ENCODE assay signal across 10 cellular contexts in the genomic region with DNA sequence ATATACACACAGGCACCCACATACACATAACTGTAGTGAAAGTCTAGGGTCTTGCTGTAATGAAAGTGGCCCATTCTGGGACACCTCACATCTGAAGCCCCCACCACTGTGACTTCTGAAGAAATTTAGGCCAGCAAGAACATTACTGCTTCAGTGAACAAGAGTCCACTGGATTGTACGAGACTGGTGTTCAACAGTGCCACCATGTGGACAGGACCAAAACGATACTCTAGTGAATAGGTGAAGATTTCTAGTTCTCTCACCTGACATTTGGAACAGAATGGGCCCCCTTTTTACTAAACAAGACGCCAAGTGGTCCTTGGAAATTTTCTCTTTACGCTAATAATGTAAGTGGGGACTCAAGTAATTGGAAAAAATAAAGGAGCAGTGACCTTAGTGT.
DNase-seq lines count a peak whose midpoint lies in the region; ATAC-seq, FAIRE-seq and TF ChIP-seq lines count a peak whose summit lies in the region.
"Had no signal": no experiment of that assay in that cellular context is flagged by ENCODE, and none has a peak within 500 bp of the region (broad histone marks: within the 10 kb centered on the region; RNA-seq: fewer than 3 reads in every experiment).

No MANE protein-coding gene starts in this region.

- 8% methylated on average over 4 of the region's 4 CpGs for WGBS in GM12878 (ENCODE audit: insufficient coverage, insufficient replicate concordance, low lambda C conversion rate, missing lambda C conversion rate)

- H3K4me1 Mint-ChIP-seq in activated CD4-positive, alpha-beta T cell treated with anti-CD3 and anti-CD28 coated beads for 36 hours = no peaks in the 10 kb centered on the region
- H3K4me1 Mint-ChIP-seq in nephron progenitor cell = peaks cover 12% of the 10 kb centered on the region

- SMC1A ChIA-PET in GM12878 (lab: Charles Lee; ENCODE audit: uncharacterized antibody, unreplicated experiment) = no interaction called here

- intact Hi-C loops in activated CD4-positive, alpha-beta T cell treated with anti-CD3 and anti-CD28 coated beads for 36 hours (cut with DNase I, micrococcal nuclease) = no loop called here
- intact Hi-C loops in GM12878 (cut with micrococcal nuclease; ENCODE audit: unreplicated experiment) = no loop called here

- FAIRE-seq in GM12878 (lab: Jason Lieb, UNC) = peak; percentile 57

- no peak overlapping the region for H3K27ac Mint-ChIP-seq in activated CD4-positive, alpha-beta T cell treated with anti-CD3 and anti-CD28 coated beads for 36 hours
- no peak overlapping the region for H3K27ac Mint-ChIP-seq in nephron progenitor cell

- no peaks in the 10 kb centered on the region for H3K27me3 Mint-ChIP-seq in activated CD4-positive, alpha-beta T cell treated with anti-CD3 and anti-CD28 coated beads for 36 hours
- H3K27me3 Mint-ChIP-seq in nephron progenitor cell (ENCODE audit: low read depth, poor library complexity) = peaks cover 7% of the 10 kb centered on the region

- no peak for TF ChIP-seq POLR2A in GM12878 (IDR thresholded peaks at IDR 0.05; ENCODE audit: low read depth, low read length)

- no peaks in the 10 kb centered on the region for H3K36me3 ChIP-seq in GM12878 (ENCODE audit: control insufficient read depth in 2 of 2, insufficient read depth in 2 of 2, low read length in 1 of 2)
- H3K36me3 ChIP-seq: gastroesophageal sphincter had no signal

- peak; percentile 18; the same call in 1 of the 2 replicates for TF ChIP-seq RAD21 in GM12878 (IDR thresholded peaks at IDR 0.05; ENCODE audit: insufficient read depth, low read depth, low read length)

- H3K9ac ChIP-seq in GM12878 (ENCODE audit: control insufficient read depth, insufficient read depth, low read length) = no peak overlapping the region

- H3K27me3 ChIP-seq in GM12878 (replicated peaks in 1 of 2; ENCODE audit: control insufficient read depth in 2 of 2, insufficient read depth in 2 of 2, low read length in 1 of 2) = no peaks in the 10 kb centered on the region
- H3K27me3 ChIP-seq: gastroesophageal sphincter had no signal

- POLR2A ChIA-PET in activated CD4-positive, alpha-beta T cell treated with anti-CD3 and anti-CD28 coated beads for 36 hours (lab: Charles Lee) = no interaction called here
- POLR2A ChIA-PET in GM12878 (lab: Charles Lee) = no interaction called here

- no peaks in the 10 kb centered on the region for H3K4me1 ChIP-seq in GM12878 (ENCODE audit: control insufficient read depth, insufficient read depth, low read length)
- H3K4me1 ChIP-seq: gastroesophageal sphincter had no signal

- in situ Hi-C loops in KBM-7 (cut with MboI; ENCODE audit: low pct_unique_long_range_greater_than_20kb, low sequenced_read_pairs) = no loop called here
- in situ Hi-C loops in GM12878 (cut with MboI) = no loop called here

- no peaks in the 10 kb centered on the region for H4K20me1 ChIP-seq in GM12878 (ENCODE audit: control insufficient read depth, insufficient read depth)

- no peak for ATAC-seq in activated CD4-positive, alpha-beta T cell treated with anti-CD3 and anti-CD28 coated beads for 36 hours
- ATAC-seq in GM12878 (no peak), HG02623 (IDR thresholded peaks at IDR 0.05; ENCODE audit: unreplicated experiment) (no peak)
- ATAC-seq: gastroesophageal sphincter had no signal

- H3K79me2 ChIP-seq in GM12878 (ENCODE audit: control insufficient read depth, insufficient read depth, low read length) = no peaks in the 10 kb centered on the region

- H2AFZ ChIP-seq in GM12878 (ENCODE audit: control insufficient read depth, low read depth, low read length) = no peak overlapping the region

- CTCF ChIA-PET in activated CD4-positive, alpha-beta T cell treated with anti-CD3 and anti-CD28 coated beads for 36 hours (lab: Charles Lee) = no interaction called here
- CTCF ChIA-PET in GM12878 (lab: Yijun Ruan, JAX) = no interaction called here

- no peak for TF ChIP-seq EP300 in GM12878 (IDR thresholded peaks at IDR 0.05; ENCODE audit: borderline replicate concordance in 1 of 2, control insufficient read depth in 1 of 2, low read depth in 2 of 2, low read length in 2 of 2)

- H3K4me2 ChIP-seq in GM12878 (ENCODE audit: control insufficient read depth, insufficient read depth) = no peak overlapping the region

- H3K4me3 ChIP-seq in GM12878 = no peak overlapping the region
- H3K4me3 ChIP-seq: gastroesophageal sphincter had no signal

- H3K9me3 ChIP-seq in GM12878 (replicated peaks; ENCODE audit: control insufficient read depth, insufficient read depth, low read length) = no peaks in the 10 kb centered on the region; the same call in 2 of the 3 replicates

- H3K9me3 Mint-ChIP-seq in activated CD4-positive, alpha-beta T cell treated with anti-CD3 and anti-CD28 coated beads for 36 hours (ENCODE audit: low read depth) = peaks cover 21% of the 10 kb centered on the region
- H3K9me3 Mint-ChIP-seq in nephron progenitor cell = peaks cover 28% of the 10 kb centered on the region

- no peak overlapping the region for H3K27ac ChIP-seq in GM12878 (ENCODE audit: control insufficient read depth, insufficient read depth)
- H3K27ac ChIP-seq: gastroesophageal sphincter had no signal

- RAD21 ChIA-PET in GM12878 (lab: Charles Lee; ENCODE audit: unreplicated experiment) = no interaction called here

- DNase-seq in activated CD4-positive, alpha-beta T cell treated with anti-CD3 and anti-CD28 coated beads for 36 hours = peak; percentile 42
- DNase-seq in activated CD4-positive, alpha-beta T cell treated with anti-CD3 and anti-CD28 coated beads, Interleukin-2, amount 50 U/mL, for 4 hours = no peak
- peak; percentile 52 for DNase-seq in KBM-7
- no peak for DNase-seq in GM12878 (ENCODE audit: low read depth, low spot score)
- peak; percentile 10 for DNase-seq in nephron progenitor cell
- no peak for DNase-seq in middle frontal gyrus (ENCODE audit: extremely low spot score, low spot score)
- no peak for DNase-seq in activated CD4-positive, CD25-positive, alpha-beta regulatory T cell (lab: John Stamatoyannopoulos, UW)
- DNase-seq: NCI-H1092 treated with DMSO at 0.1 percent for 48 hours had no signal

- TF ChIP-seq CTCF in GM12878 (IDR thresholded peaks at IDR 0.05 in 2 of 3, conservative IDR thresholded peaks at IDR 0.05 in 1 of 3; ENCODE audit: control insufficient read depth in 2 of 3, extremely low read depth in 1 of 3, insufficient read depth in 1 of 3, low read depth in 3 of 3, low read length in 3 of 3) (peak; percentile 14 to 23 (median 17); a peak in 1 of 6 replicates), nephron progenitor cell (IDR thresholded peaks at IDR 0.05) (peak; percentile 26)

- H3K4me3 Mint-ChIP-seq in activated CD4-positive, alpha-beta T cell treated with anti-CD3 and anti-CD28 coated beads for 36 hours = no peak overlapping the region
- no peak overlapping the region for H3K4me3 Mint-ChIP-seq in nephron progenitor cell

- H3K36me3 Mint-ChIP-seq in activated CD4-positive, alpha-beta T cell treated with anti-CD3 and anti-CD28 coated beads for 36 hours (ENCODE audit: low read depth) = no peaks in the 10 kb centered on the region
- peaks cover 5% of the 10 kb centered on the region for H3K36me3 Mint-ChIP-seq in nephron progenitor cell (ENCODE audit: low read depth)

- BruUV-seq in GM12878 (replicated peaks; lab: Mats Ljungman, UMichigan) = no TSS peak

TF ChIP-seq in GM12878, 131 proteins besides CTCF, POLR2A, EP300 and RAD21 (continues in another document):
- TF ChIP-seq, protein P1, sequence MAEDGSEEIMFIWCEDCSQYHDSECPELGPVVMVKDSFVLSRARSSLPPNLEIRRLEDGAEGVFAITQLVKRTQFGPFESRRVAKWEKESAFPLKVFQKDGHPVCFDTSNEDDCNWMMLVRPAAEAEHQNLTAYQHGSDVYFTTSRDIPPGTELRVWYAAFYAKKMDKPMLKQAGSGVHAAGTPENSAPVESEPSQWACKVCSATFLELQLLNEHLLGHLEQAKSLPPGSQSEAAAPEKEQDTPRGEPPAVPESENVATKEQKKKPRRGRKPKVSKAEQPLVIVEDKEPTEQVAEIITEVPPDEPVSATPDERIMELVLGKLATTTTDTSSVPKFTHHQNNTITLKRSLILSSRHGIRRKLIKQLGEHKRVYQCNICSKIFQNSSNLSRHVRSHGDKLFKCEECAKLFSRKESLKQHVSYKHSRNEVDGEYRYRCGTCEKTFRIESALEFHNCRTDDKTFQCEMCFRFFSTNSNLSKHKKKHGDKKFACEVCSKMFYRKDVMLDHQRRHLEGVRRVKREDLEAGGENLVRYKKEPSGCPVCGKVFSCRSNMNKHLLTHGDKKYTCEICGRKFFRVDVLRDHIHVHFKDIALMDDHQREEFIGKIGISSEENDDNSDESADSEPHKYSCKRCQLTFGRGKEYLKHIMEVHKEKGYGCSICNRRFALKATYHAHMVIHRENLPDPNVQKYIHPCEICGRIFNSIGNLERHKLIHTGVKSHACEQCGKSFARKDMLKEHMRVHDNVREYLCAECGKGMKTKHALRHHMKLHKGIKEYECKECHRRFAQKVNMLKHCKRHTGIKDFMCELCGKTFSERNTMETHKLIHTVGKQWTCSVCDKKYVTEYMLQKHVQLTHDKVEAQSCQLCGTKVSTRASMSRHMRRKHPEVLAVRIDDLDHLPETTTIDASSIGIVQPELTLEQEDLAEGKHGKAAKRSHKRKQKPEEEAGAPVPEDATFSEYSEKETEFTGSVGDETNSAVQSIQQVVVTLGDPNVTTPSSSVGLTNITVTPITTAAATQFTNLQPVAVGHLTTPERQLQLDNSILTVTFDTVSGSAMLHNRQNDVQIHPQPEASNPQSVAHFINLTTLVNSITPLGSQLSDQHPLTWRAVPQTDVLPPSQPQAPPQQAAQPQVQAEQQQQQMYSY (CRISPR knock-in tag; IDR thresholded peaks at IDR 0.05) = no peak
- peak; percentile 5; the same call in 1 of the 2 replicates for TF ChIP-seq SMC3 (IDR thresholded peaks at IDR 0.05; ENCODE audit: borderline replicate concordance, low read length)
- TF ChIP-seq NFYA (IDR thresholded peaks at IDR 0.05; ENCODE audit: borderline replicate concordance, low read depth, low read length) = no peak
- TF ChIP-seq NR2F1 (conservative IDR thresholded peaks at IDR 0.05) = no peak

Comparison
In these comparisons a context has a peak if more than half of its experiments do, and no peak if none do; other contexts are left out.
1. DNase-seq: peak in activated CD4-positive, alpha-beta T cell treated with anti-CD3 and anti-CD28 coated beads for 36 hours (single experiment), KBM-7 (single experiment) and nephron progenitor cell (single experiment); none in activated CD4-positive, alpha-beta T cell treated with anti-CD3 and anti-CD28 coated beads, Interleukin-2, amount 50 U/mL, for 4 hours (0 of 2), GM12878 (single experiment), middle frontal gyrus (single experiment) and activated CD4-positive, CD25-positive, alpha-beta regulatory T cell (0 of 4).